Comparison of ENCODE assay signal across 12 cellular contexts in the genomic region with DNA sequence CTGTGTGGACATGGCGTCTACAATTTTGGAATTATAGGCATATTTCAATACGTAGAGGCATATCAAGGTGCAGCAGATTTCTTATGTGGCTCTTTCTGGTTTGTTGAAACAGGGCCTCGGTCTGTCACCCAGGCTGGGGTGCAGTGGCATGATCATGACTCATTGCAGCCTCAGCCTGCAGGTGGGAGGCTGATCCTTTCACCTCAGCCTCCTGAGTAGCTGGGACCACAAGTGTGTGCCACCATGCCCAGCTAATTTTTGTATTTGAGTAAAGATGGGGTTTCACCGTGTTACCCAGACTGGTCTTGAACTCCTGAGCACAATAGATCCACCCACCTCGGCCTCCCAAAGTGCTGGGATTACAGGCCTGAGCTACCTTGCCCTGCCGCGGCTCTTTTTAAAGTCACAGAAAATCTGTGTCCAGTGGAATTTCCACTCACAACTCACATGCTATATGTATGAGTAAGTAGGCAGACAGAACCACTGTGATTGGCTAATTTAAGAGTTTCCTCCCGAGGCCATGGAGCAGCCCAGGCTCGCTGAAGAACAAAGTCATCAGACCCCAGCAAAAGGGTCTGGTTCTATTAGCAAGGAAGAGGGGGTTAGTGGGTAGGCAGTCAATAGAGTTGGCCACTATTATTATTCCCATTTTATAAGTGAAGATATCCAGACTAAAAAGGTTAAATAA. TPM values are rescaled to one million over a fixed set of nuclear protein-coding genes. Genes with fewer than 3 reads are reported as not detected.
DNase-seq lines count a peak whose midpoint lies in the region; ATAC-seq lines count a peak whose summit lies in the region.
"Had no signal": no experiment of that assay in that cellular context is flagged by ENCODE, and none has a peak within 500 bp of the region (broad histone marks: within the 10 kb centered on the region; RNA-seq: fewer than 3 reads in every experiment).

No MANE protein-coding gene starts in this region.

- H3K9me3 Mint-ChIP-seq in activated CD4-positive, alpha-beta memory T cell treated with anti-CD3 and anti-CD28 coated beads for 36 hours = no peaks in the 10 kb centered on the region

- H3K27ac Mint-ChIP-seq in activated CD4-positive, alpha-beta memory T cell treated with anti-CD3 and anti-CD28 coated beads for 36 hours = no peak overlapping the region

- H3K4me1 Mint-ChIP-seq in activated CD4-positive, alpha-beta memory T cell treated with anti-CD3 and anti-CD28 coated beads for 36 hours (ENCODE audit: low read depth) = peaks cover 36% of the 10 kb centered on the region

- H3K36me3 Mint-ChIP-seq in activated CD4-positive, alpha-beta memory T cell treated with anti-CD3 and anti-CD28 coated beads for 36 hours = peaks cover 9% of the 10 kb centered on the region

- ATAC-seq in HG02798 (IDR thresholded peaks at IDR 0.05; ENCODE audit: poor library complexity, unreplicated experiment) = peak; percentile 20
- no peak for ATAC-seq in HG02938 (IDR thresholded peaks at IDR 0.05; ENCODE audit: unreplicated experiment)

- POLR2A ChIA-PET in activated CD4-positive, alpha-beta memory T cell treated with anti-CD3 and anti-CD28 coated beads for 36 hours (lab: Charles Lee) = interaction anchor here (1.1 to 3.3 kb wide), 4 partner anchors 9 to 1039 kb away, joined by 4 to 18 read pairs (median 8); a partner anchor contains a TSS

- CTCF ChIA-PET in activated CD4-positive, alpha-beta memory T cell treated with anti-CD3 and anti-CD28 coated beads for 36 hours (lab: Charles Lee) = interaction anchor here (1.1 to 2.8 kb wide), 3 partner anchors 9 to 109 kb away, joined by 5 to 13 read pairs (median 6); a partner anchor contains a TSS

- H3K27me3 Mint-ChIP-seq in activated CD4-positive, alpha-beta memory T cell treated with anti-CD3 and anti-CD28 coated beads for 36 hours = no peaks in the 10 kb centered on the region

- intact Hi-C loops in activated CD4-positive, alpha-beta memory T cell treated with anti-CD3 and anti-CD28 coated beads for 36 hours (cut with micrococcal nuclease) = loop anchor here (1.0 to 10.0 kb wide), 9 partner anchors 9 to 685 kb away; a partner anchor contains a TSS

- DNase-seq in activated CD4-positive, alpha-beta memory T cell treated with anti-CD3 and anti-CD28 coated beads for 36 hours = peak; percentile 86
- DNase-seq in amniotic epithelial cell (ENCODE audit: low read depth) = peak; percentile 38
- DNase-seq in stimulated activated CD8-positive, alpha-beta memory T cell treated with anti-CD3 and anti-CD28 coated beads, Interleukin-15, amount 100 ng/mL, for 4 hours (ENCODE audit: low read depth in 2 of 2) = peak; percentile 47 to 49
- DNase-seq in kidney glomerular epithelial cell (lab: John Stamatoyannopoulos, UW) = no peak
- no peak for DNase-seq in SW480 (ENCODE audit: low spot score)
- no peak for DNase-seq in COLO668 (lab: John Stamatoyannopoulos, UW; ENCODE audit: unreplicated experiment)
- DNase-seq: aorta, mammary epithelial cell, NCI-H1105 treated with DMSO at 0.1 percent for 48 hours, stomach had no signal

- peak overlapping the region; percentile 40 for H3K4me3 Mint-ChIP-seq in activated CD4-positive, alpha-beta memory T cell treated with anti-CD3 and anti-CD28 coated beads for 36 hours

RNA-seq across cellular contexts. Expression of a gene that starts 9.2 kb away (rescaled TPM):
- 100 to 1,000 TPM; 146 TPM for total RNA-seq in activated CD4-positive, alpha-beta memory T cell treated with anti-CD3 and anti-CD28 coated beads for 36 hours

Comparison
In these comparisons a context has a peak if more than half of its experiments do, and no peak if none do; other contexts are left out.
1. DNase-seq: peak in activated CD4-positive, alpha-beta memory T cell treated with anti-CD3 and anti-CD28 coated beads for 36 hours (single experiment), amniotic epithelial cell (single experiment) and stimulated activated CD8-positive, alpha-beta memory T cell treated with anti-CD3 and anti-CD28 coated beads, Interleukin-15, amount 100 ng/mL, for 4 hours (2 of 2); none in kidney glomerular epithelial cell (single experiment), SW480 (single experiment) and COLO668 (single experiment).